ENCODE assay signal across 1 cellular context in genomic region chr19:41965127-41965526, GRCh38.
TF ChIP-seq lines count a peak whose summit lies in the region.

No MANE protein-coding gene starts in this region.

TF ChIP-seq in A549, 52 proteins besides CTCF, POLR2A, EP300 and RAD21 (continued from another document):
- TF ChIP-seq CBX8 (IDR thresholded peaks at IDR 0.05) (no peak), HES2 (IDR thresholded peaks at IDR 0.05) (no peak), BHLHE40 (IDR thresholded peaks at IDR 0.05; ENCODE audit: low read depth, low read length) (no peak), GATA3 (IDR thresholded peaks at IDR 0.05; ENCODE audit: borderline replicate concordance) (no peak), MAFK (IDR thresholded peaks at IDR 0.05; ENCODE audit: partially characterized antibody) (no peak), TP53 (CRISPR knock-in tag; IDR thresholded peaks at IDR 0.05) (no peak), REST (IDR thresholded peaks at IDR 0.05) (no peak), ZFP36 (IDR thresholded peaks at IDR 0.05; ENCODE audit: borderline replicate concordance, partially characterized antibody) (no peak), HDAC2 (IDR thresholded peaks at IDR 0.05) (no peak), NR3C1 (IDR thresholded peaks at IDR 0.05) (no peak), JUNB (IDR thresholded peaks at IDR 0.05) (no peak), SMC3 (IDR thresholded peaks at IDR 0.05) (no peak), JUN (IDR thresholded peaks at IDR 0.05) (no peak), NPAS2 (CRISPR knock-in tag; IDR thresholded peaks at IDR 0.05; ENCODE audit: borderline replicate concordance) (no peak), HOXB13 (CRISPR knock-in tag; IDR thresholded peaks at IDR 0.05; ENCODE audit: low read depth) (no peak), USF2 (IDR thresholded peaks at IDR 0.05) (no peak)
- TF ChIP-seq, protein P1, sequence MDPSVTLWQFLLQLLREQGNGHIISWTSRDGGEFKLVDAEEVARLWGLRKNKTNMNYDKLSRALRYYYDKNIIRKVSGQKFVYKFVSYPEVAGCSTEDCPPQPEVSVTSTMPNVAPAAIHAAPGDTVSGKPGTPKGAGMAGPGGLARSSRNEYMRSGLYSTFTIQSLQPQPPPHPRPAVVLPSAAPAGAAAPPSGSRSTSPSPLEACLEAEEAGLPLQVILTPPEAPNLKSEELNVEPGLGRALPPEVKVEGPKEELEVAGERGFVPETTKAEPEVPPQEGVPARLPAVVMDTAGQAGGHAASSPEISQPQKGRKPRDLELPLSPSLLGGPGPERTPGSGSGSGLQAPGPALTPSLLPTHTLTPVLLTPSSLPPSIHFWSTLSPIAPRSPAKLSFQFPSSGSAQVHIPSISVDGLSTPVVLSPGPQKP (IDR thresholded peaks at IDR 0.05; ENCODE audit: low read depth, low read length) = no peak
